In genomic region chr20:21183722-21184121, GRCh38 we compare ENCODE assay signal across 16 cellular contexts. TPM values are rescaled to one million over a fixed set of nuclear protein-coding genes. Genes with fewer than 3 reads are reported as not detected.
A peak's percentile ranks its signal among the peaks of the same experiment; 100 is the strongest.
DNase-seq lines count a peak whose midpoint lies in the region; ATAC-seq and TF ChIP-seq lines count a peak whose summit lies in the region.
"Had no signal": no experiment of that assay in that cellular context is flagged by ENCODE, and none has a peak within 500 bp of the region (broad histone marks: within the 10 kb centered on the region; RNA-seq: fewer than 3 reads in every experiment).

No MANE protein-coding gene starts in this region.

- H3K9me3 ChIP-seq in mammary epithelial cell (replicated peaks; ENCODE audit: insufficient read depth, low read length) (no peaks in the 10 kb centered on the region), upper lobe of left lung (no peaks in the 10 kb centered on the region), WERI-Rb-1 (ENCODE audit: severe bottlenecking) (no peaks in the 10 kb centered on the region)
- H3K9me3 ChIP-seq: pancreas had no signal

- TF ChIP-seq CTCF in mammary epithelial cell (conservative IDR thresholded peaks at IDR 0.05 in 1 of 2, IDR thresholded peaks at IDR 0.05 in 1 of 2; ENCODE audit: extremely low read depth in 1 of 2, insufficient read depth in 1 of 2, low read depth in 1 of 2, low read length in 2 of 2) (no peak), upper lobe of left lung (IDR thresholded peaks at IDR 0.05) (no peak), WERI-Rb-1 (IDR thresholded peaks at IDR 0.05; ENCODE audit: low read depth, low read length) (no peak)

- H3K36me3 ChIP-seq in mammary epithelial cell (ENCODE audit: insufficient read depth, low read length) (no peaks in the 10 kb centered on the region), rectal smooth muscle tissue (ENCODE audit: control insufficient read depth, insufficient read depth, low read length) (no peaks in the 10 kb centered on the region), upper lobe of left lung (no peaks in the 10 kb centered on the region), WERI-Rb-1 (no peaks in the 10 kb centered on the region)
- H3K36me3 ChIP-seq: pancreas had no signal

- CTCF ChIA-PET in mammary epithelial cell (lab: Charles Lee; ENCODE audit: low non-redundant PET): no interaction called here

- H4K20me1 ChIP-seq in mammary epithelial cell (ENCODE audit: insufficient read depth, low read length): no peaks in the 10 kb centered on the region

- no peak overlapping the region for H3K4me3 ChIP-seq in mammary epithelial cell (replicated peaks in 1 of 3; ENCODE audit: insufficient read depth in 1 of 3, low read depth in 2 of 3, low read length in 3 of 3)
- no peak overlapping the region for H3K4me3 ChIP-seq in rectal smooth muscle tissue (ENCODE audit: low read length)
- H3K4me3 ChIP-seq in upper lobe of left lung: no peak overlapping the region
- H3K4me3 ChIP-seq in WERI-Rb-1 (ENCODE audit: low read depth, low read length): no peak overlapping the region
- H3K4me3 ChIP-seq: pancreas had no signal

- H3K27ac ChIP-seq in mammary epithelial cell (ENCODE audit: insufficient read depth, low read depth, low read length) (no peak overlapping the region), rectal smooth muscle tissue (ENCODE audit: low read depth, low read length) (peak overlapping the region; percentile 83), upper lobe of left lung (no peak overlapping the region), WERI-Rb-1 (no peak overlapping the region)
- H3K27ac ChIP-seq: pancreas, VCaP had no signal

- H3K4me1 ChIP-seq in mammary epithelial cell (ENCODE audit: insufficient read depth, low read length): peaks cover 23% of the 10 kb centered on the region
- peaks cover 11% of the 10 kb centered on the region for H3K4me1 ChIP-seq in rectal smooth muscle tissue (ENCODE audit: control insufficient read depth, insufficient read depth, low read length)
- peaks cover 0 to 3% (median 0%) of the 10 kb centered on the region in 4 donors for H3K4me1 ChIP-seq in upper lobe of left lung
- H3K4me1 ChIP-seq: pancreas had no signal

- in situ Hi-C loops in mammary epithelial cell (cut with MboI; ENCODE audit: low sequenced_read_pairs in 2 of 2): no loop called here

- dilution Hi-C loops in mammary epithelial cell (cut with HindIII; ENCODE audit: low sequenced_read_pairs): no loop called here

- H3K79me2 ChIP-seq in mammary epithelial cell (ENCODE audit: insufficient read depth, low read length): peaks cover 7% of the 10 kb centered on the region

- DNase-seq in AG20443 (ENCODE audit: low spot score): peak; percentile 60
- peak; percentile 59 for DNase-seq in LHCN-M2 (ENCODE audit: low read depth)
- DNase-seq in mammary epithelial cell: no peak
- no peak for DNase-seq in upper lobe of left lung
- no peak for DNase-seq in WERI-Rb-1
- DNase-seq: C1 segment of cervical spinal cord, DMS79 treated with DMSO at 0.1 percent for 48 hours, H7, NCI-H1417 treated with DMSO at 0.1 percent for 48 hours, NCI-H526 treated with DMSO at 0.1 percent for 48 hours, pancreas had no signal

- H3K9ac ChIP-seq in mammary epithelial cell (ENCODE audit: insufficient read depth, low read length) (no peak overlapping the region), rectal smooth muscle tissue (ENCODE audit: low read length) (no peak overlapping the region)

- ATAC-seq in upper lobe of left lung (ENCODE audit: low FRiP score in 2 of 2) (no peak), HG02642 (IDR thresholded peaks at IDR 0.05; ENCODE audit: poor library complexity, unreplicated experiment) (no peak), HG02973 (IDR thresholded peaks at IDR 0.05; ENCODE audit: unreplicated experiment) (no peak)
- ATAC-seq: activated naive CD4-positive, alpha-beta T cell treated with anti-CD3 and anti-CD28 coated beads, Interleukin-2, amount 50 U/mL, for 72 hours had no signal

- no peak overlapping the region for H2AFZ ChIP-seq in mammary epithelial cell (ENCODE audit: low read depth, low read length)

- intact Hi-C loops in mammary epithelial cell (cut with micrococcal nuclease): no loop called here

- WGBS in mammary epithelial cell (ENCODE audit: low coverage, missing lambda C conversion rate): 90% methylated on average over 2 of the region's 2 CpGs
- WGBS in upper lobe of left lung, 2 donors: 86 to 87% methylated on average over 2 of the region's 2 CpGs

- no peak for TF ChIP-seq EP300 in upper lobe of left lung (IDR thresholded peaks at IDR 0.05)

- no TSS peak for BruUV-seq in mammary epithelial cell (replicated peaks; lab: Mats Ljungman, UMichigan)

- peak overlapping the region; percentile 30 for H3K4me2 ChIP-seq in mammary epithelial cell (ENCODE audit: insufficient read depth, low read depth, low read length)

- H3K27me3 ChIP-seq in mammary epithelial cell (ENCODE audit: insufficient read depth, low read length) (no peaks in the 10 kb centered on the region), rectal smooth muscle tissue (ENCODE audit: control insufficient read depth, insufficient read depth, low read length) (no peaks in the 10 kb centered on the region), upper lobe of left lung (no peaks in the 10 kb centered on the region), WERI-Rb-1 (ENCODE audit: insufficient read depth, low read depth, severe bottlenecking) (no peaks in the 10 kb centered on the region)
- H3K27me3 ChIP-seq: pancreas had no signal

- no peak for TF ChIP-seq POLR2A in upper lobe of left lung (IDR thresholded peaks at IDR 0.05)

RNA-seq across cellular contexts. Expression of gene KIZ, which starts 57.8 kb away (rescaled TPM):
- total RNA-seq in LHCN-M2 (2014; rRNA removed): 9.6 and 12.6 TPM in 2 replicates
- polyA plus RNA-seq in LHCN-M2 (2012): 3.9 TPM
- 10 to 100 TPM; 18.3 to 56.1 TPM for total RNA-seq in mammary epithelial cell
- 19.4 TPM for polyA plus RNA-seq in mammary epithelial cell
- polyA minus RNA-seq in mammary epithelial cell: 7.8 TPM
- total RNA-seq in upper lobe of left lung: 10 to 100 TPM in 5 of 6 donors, 1 to 10 TPM in 1; 7.9 to 29.3 (median 15.2) TPM

Comparison
In these comparisons a context has a peak if more than half of its experiments do, and no peak if none do; other contexts are left out.
1. DNase-seq: peak in AG20443 (single experiment) and LHCN-M2 (single experiment); none in mammary epithelial cell (single experiment), upper lobe of left lung (0 of 2) and WERI-Rb-1 (single experiment).